ENCODE assay signal across 21 cellular contexts in the genomic region with DNA sequence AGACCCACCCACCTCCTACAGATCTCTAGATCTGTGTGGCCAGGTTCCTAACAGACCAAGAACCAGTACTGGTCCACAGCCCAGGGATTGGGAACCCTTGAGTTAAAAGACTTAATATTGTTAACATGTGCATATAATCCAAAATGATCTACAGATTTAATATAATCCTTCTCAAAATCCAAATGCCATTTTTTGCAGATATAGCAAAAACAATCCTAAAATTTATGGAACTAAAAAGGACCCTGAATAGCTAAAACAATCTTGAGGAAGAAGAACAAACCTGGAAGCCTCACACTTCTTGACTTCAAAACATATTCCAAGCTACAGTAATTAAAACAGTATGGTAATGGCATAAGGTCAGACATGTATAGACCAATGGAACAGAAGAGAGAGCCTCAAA.
DNase-seq lines count a peak whose midpoint lies in the region; ATAC-seq, FAIRE-seq and TF ChIP-seq lines count a peak whose summit lies in the region.
"Had no signal": no experiment of that assay in that cellular context is flagged by ENCODE, and none has a peak within 500 bp of the region (broad histone marks: within the 10 kb centered on the region; RNA-seq: fewer than 3 reads in every experiment).

No MANE protein-coding gene starts in this region.

- no peak overlapping the region for H3K27ac ChIP-seq in SK-N-SH (ENCODE audit: low read depth in 2 of 2, low read length in 1 of 2)
- no peak overlapping the region for H3K27ac ChIP-seq in A549
- H3K27ac ChIP-seq: 22Rv1; BLaER1 treated with 17β-estradiol and CSF1 and Interleukin-3, amounts not matched to agents 10 nM and 100 nM; C4-2B had no signal

- no peak for TF ChIP-seq POLR2A in A549 (IDR thresholded peaks at IDR 0.05; ENCODE audit: low read length)

- peaks cover 9% of the 10 kb centered on the region for H3K9me3 Mint-ChIP-seq in chondrocyte (ENCODE audit: low read depth)
- H3K9me3 Mint-ChIP-seq: CD4-positive, alpha-beta T cell; CD8-positive, alpha-beta T cell had no signal

- TF ChIP-seq EP300 in SK-N-SH (IDR thresholded peaks at IDR 0.05; ENCODE audit: borderline replicate concordance in 1 of 2, low read depth in 1 of 2, low read length in 1 of 2) (no peak), A549 (IDR thresholded peaks at IDR 0.05) (no peak)

- H3K79me2 ChIP-seq in SK-N-SH (ENCODE audit: insufficient read depth) = no peaks in the 10 kb centered on the region

- H4K20me1 ChIP-seq in SK-N-SH (ENCODE audit: insufficient read depth) = no peaks in the 10 kb centered on the region
- H4K20me1 ChIP-seq: BLaER1 treated with 17β-estradiol and CSF1 and Interleukin-3, amounts not matched to agents 10 nM and 100 nM had no signal

- H3K4me1 Mint-ChIP-seq in chondrocyte (ENCODE audit: low read depth) = peaks cover 26% of the 10 kb centered on the region
- H3K4me1 Mint-ChIP-seq: B cell had no signal

- H3K27me3 ChIP-seq in SK-N-SH (ENCODE audit: insufficient read depth) = no peaks in the 10 kb centered on the region
- H3K27me3 ChIP-seq: BLaER1 treated with 17β-estradiol and CSF1 and Interleukin-3, amounts not matched to agents 10 nM and 100 nM had no signal

- H3K9ac ChIP-seq in SK-N-SH = no peak overlapping the region
- H3K9ac ChIP-seq: BLaER1 treated with 17β-estradiol and CSF1 and Interleukin-3, amounts not matched to agents 10 nM and 100 nM had no signal

- no peaks in the 10 kb centered on the region for H3K9me3 ChIP-seq in SK-N-SH
- H3K9me3 ChIP-seq in A549 = peaks cover 11% of the 10 kb centered on the region; the same call in 2 of the 3 replicates
- H3K9me3 ChIP-seq: Caco-2 had no signal

- TF ChIP-seq RAD21 in SK-N-SH (IDR thresholded peaks at IDR 0.05; ENCODE audit: low read length) (no peak), A549 (conservative IDR thresholded peaks at IDR 0.05 in 1 of 2, IDR thresholded peaks at IDR 0.05 in 1 of 2) (no peak)

- no peak for FAIRE-seq in A549 (lab: Jason Lieb, UNC)
- FAIRE-seq: D721Med, G401.6, GM12891, GM19239 had no signal

- H3K36me3 Mint-ChIP-seq in chondrocyte (ENCODE audit: low read depth) = peaks cover 2% of the 10 kb centered on the region
- H3K36me3 Mint-ChIP-seq: CD8-positive, alpha-beta T cell had no signal

- intact Hi-C loops in head of caudate nucleus (cut with DNase I) = no loop called here

- no peaks in the 10 kb centered on the region for H3F3A ChIP-seq in SK-N-SH (replicated peaks; ENCODE audit: insufficient read depth)

- DNase-seq in SK-N-SH (no peak), A549 (ENCODE audit: low read depth in 1 of 2, low spot score in 1 of 2) (no peak), chondrocyte (ENCODE audit: low spot score) (no peak), head of caudate nucleus (no peak)
- DNase-seq: AML-193; Caco-2; Calu3; CD4-positive, alpha-beta T cell; CD8-positive, alpha-beta T cell; DMS79 treated with DMSO at 0.1 percent for 48 hours; GF-D8 had no signal

- no peaks in the 10 kb centered on the region for H3K36me3 ChIP-seq in SK-N-SH (replicated peaks in 1 of 2; ENCODE audit: control insufficient read depth in 1 of 2, insufficient read depth in 2 of 2, low read length in 1 of 2)

- TF ChIP-seq CTCF in SK-N-SH (IDR thresholded peaks at IDR 0.05) (no peak), A549 (IDR thresholded peaks at IDR 0.05) (no peak), chondrocyte (IDR thresholded peaks at IDR 0.05) (no peak)

- no peak overlapping the region for H3K4me3 Mint-ChIP-seq in chondrocyte (ENCODE audit: unreplicated experiment)
- H3K4me3 Mint-ChIP-seq: B cell; CD4-positive, alpha-beta T cell; CD8-positive, alpha-beta T cell had no signal

- H3K27ac Mint-ChIP-seq in chondrocyte (ENCODE audit: unreplicated experiment) = peak overlapping the region; percentile 23
- H3K27ac Mint-ChIP-seq: B cell; CD4-positive, alpha-beta T cell; CD8-positive, alpha-beta T cell had no signal

- H3K9me2 ChIP-seq in SK-N-SH = no peaks in the 10 kb centered on the region

- H3K4me2 ChIP-seq in SK-N-SH = no peak overlapping the region
- no peak overlapping the region for H3K4me2 ChIP-seq in A549
- H3K4me2 ChIP-seq: BLaER1 treated with 17β-estradiol and CSF1 and Interleukin-3, amounts not matched to agents 10 nM and 100 nM had no signal

- H2AFZ ChIP-seq in SK-N-SH (ENCODE audit: low read depth) = no peak overlapping the region

- ATAC-seq in SK-N-SH treated with all-trans-retinoic acid at 6 μM for 48 hours (no peak), A549 (no peak), GM19351 (IDR thresholded peaks at IDR 0.05; ENCODE audit: unreplicated experiment) (no peak)
- ATAC-seq: CD8-positive, alpha-beta T cell had no signal

- no peaks in the 10 kb centered on the region for H3K27me3 Mint-ChIP-seq in chondrocyte (ENCODE audit: low read depth)

- CTCF ChIA-PET in SK-N-SH (lab: Yijun Ruan, JAX) (interaction anchor here (1.0 kb wide), 2 partner anchors 16 to 86 kb away, joined by 3 read pairs; no protein-coding TSS in a partner anchor), A549 (lab: Yijun Ruan, JAX) (no interaction called here)

- H3K4me3 ChIP-seq in SK-N-SH (ENCODE audit: low read depth in 2 of 2, low read length in 1 of 2) (no peak overlapping the region), A549 (no peak overlapping the region)
- H3K4me3 ChIP-seq: BLaER1 treated with 17β-estradiol and CSF1 and Interleukin-3, amounts not matched to agents 10 nM and 100 nM had no signal

- H3K4me1 ChIP-seq in SK-N-SH (ENCODE audit: control insufficient read depth in 1 of 2, insufficient read depth in 2 of 2, low read depth in 1 of 2, low read length in 1 of 2) (peaks cover 0 to 14% of the 10 kb centered on the region in 2 experiments; a peak in 2 of 4 replicates), A549 (no peaks in the 10 kb centered on the region)

- POLR2A ChIA-PET in SK-N-SH (lab: Yijun Ruan, JAX) = no interaction called here
- POLR2A ChIA-PET in A549 (lab: Yijun Ruan, JAX) = no interaction called here

TF ChIP-seq in SK-N-SH, 30 proteins besides CTCF, POLR2A, EP300 and RAD21 (continues in another document):
- TF ChIP-seq MEF2A (IDR thresholded peaks at IDR 0.05; ENCODE audit: borderline replicate concordance, low read depth) = 0 out of 2 replicates have a peak, but pooled peaks have one; percentile 7

TF ChIP-seq in SK-N-SH treated with all-trans-retinoic acid at 6 μM for 48 hours, 23 proteins besides CTCF, POLR2A, EP300 and RAD21 (continues in another document):
- TF ChIP-seq, protein P1, sequence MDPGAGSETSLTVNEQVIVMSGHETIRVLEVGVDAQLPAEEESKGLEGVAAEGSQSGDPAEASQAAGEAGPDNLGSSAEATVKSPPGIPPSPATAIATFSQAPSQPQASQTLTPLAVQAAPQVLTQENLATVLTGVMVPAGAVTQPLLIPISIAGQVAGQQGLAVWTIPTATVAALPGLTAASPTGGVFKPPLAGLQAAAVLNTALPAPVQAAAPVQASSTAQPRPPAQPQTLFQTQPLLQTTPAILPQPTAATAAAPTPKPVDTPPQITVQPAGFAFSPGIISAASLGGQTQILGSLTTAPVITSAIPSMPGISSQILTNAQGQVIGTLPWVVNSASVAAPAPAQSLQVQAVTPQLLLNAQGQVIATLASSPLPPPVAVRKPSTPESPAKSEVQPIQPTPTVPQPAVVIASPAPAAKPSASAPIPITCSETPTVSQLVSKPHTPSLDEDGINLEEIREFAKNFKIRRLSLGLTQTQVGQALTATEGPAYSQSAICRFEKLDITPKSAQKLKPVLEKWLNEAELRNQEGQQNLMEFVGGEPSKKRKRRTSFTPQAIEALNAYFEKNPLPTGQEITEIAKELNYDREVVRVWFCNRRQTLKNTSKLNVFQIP (CRISPR knock-in tag; IDR thresholded peaks at IDR 0.05; ENCODE audit: borderline replicate concordance, low read depth) = no peak
- TF ChIP-seq ZNF8 (CRISPR knock-in tag; IDR thresholded peaks at IDR 0.05) = no peak
- no peak for TF ChIP-seq TCF4 (CRISPR knock-in tag; IDR thresholded peaks at IDR 0.05; ENCODE audit: borderline replicate concordance)

TF ChIP-seq in A549, 52 proteins besides CTCF, POLR2A, EP300 and RAD21:
- TF ChIP-seq MAFK (IDR thresholded peaks at IDR 0.05; ENCODE audit: partially characterized antibody) (peak; percentile 74), CHD2 (IDR thresholded peaks at IDR 0.05; ENCODE audit: low read length, partially characterized antibody) (no peak)
